1 cellular context compared by ENCODE assay signal in genomic region chr14:59483819-59484610, GRCh38.
A peak's percentile ranks its signal among the peaks of the same experiment; 100 is the strongest.
TF ChIP-seq lines count a peak whose summit lies in the region.

Gene JKAMP (plus strand): TSS chr14:59484517. CDS start chr14:59484590, 73 bp downstream.
Gene L3HYPDH (minus strand): TSS chr14:59484408. CDS start chr14:59484316, 92 bp downstream.

TF ChIP-seq in WTC11, 78 proteins besides CTCF, POLR2A, EP300 and RAD21 (continued from another document and continues in another):
- no peak; the same call in 1 of the 2 replicates for TF ChIP-seq PRDM15 (CRISPR knock-in tag; IDR thresholded peaks at IDR 0.05)
- TF ChIP-seq PRRX2 (CRISPR knock-in tag; IDR thresholded peaks at IDR 0.05) = no peak
- no peak for TF ChIP-seq NFYB (CRISPR knock-in tag; conservative IDR thresholded peaks at IDR 0.05; ENCODE audit: low read depth)
- TF ChIP-seq CREB1 (CRISPR knock-in tag; IDR thresholded peaks at IDR 0.05) = peak; percentile 83
- no peak for TF ChIP-seq ERG (CRISPR knock-in tag; IDR thresholded peaks at IDR 0.05)
- TF ChIP-seq SMAD4 (CRISPR knock-in tag; IDR thresholded peaks at IDR 0.05) = no peak
- peak; percentile 75 for TF ChIP-seq ZBTB21 (CRISPR knock-in tag; IDR thresholded peaks at IDR 0.05; ENCODE audit: borderline replicate concordance)
- peak; percentile 92 for TF ChIP-seq KAT7 (CRISPR knock-in tag; IDR thresholded peaks at IDR 0.05; ENCODE audit: borderline replicate concordance)
- peak; percentile 85 for TF ChIP-seq ZNF232 (CRISPR knock-in tag; IDR thresholded peaks at IDR 0.05)
- TF ChIP-seq HMGA2 (CRISPR knock-in tag; IDR thresholded peaks at IDR 0.05) = no peak
- TF ChIP-seq ZNF396 (CRISPR knock-in tag; IDR thresholded peaks at IDR 0.05; ENCODE audit: borderline replicate concordance) = no peak
- peak; percentile 95 for TF ChIP-seq FOXP4 (CRISPR knock-in tag; IDR thresholded peaks at IDR 0.05)
- TF ChIP-seq ZNF416 (CRISPR knock-in tag; IDR thresholded peaks at IDR 0.05) = no peak; the same call in 1 of the 2 replicates
- TF ChIP-seq SMAD3 (CRISPR knock-in tag; IDR thresholded peaks at IDR 0.05; ENCODE audit: borderline replicate concordance) = peak; percentile 18
- no peak for TF ChIP-seq NFATC4 (CRISPR knock-in tag; IDR thresholded peaks at IDR 0.05)
- TF ChIP-seq CBFB (CRISPR knock-in tag; IDR thresholded peaks at IDR 0.05; ENCODE audit: low read depth) = no peak
- TF ChIP-seq, protein P1, sequence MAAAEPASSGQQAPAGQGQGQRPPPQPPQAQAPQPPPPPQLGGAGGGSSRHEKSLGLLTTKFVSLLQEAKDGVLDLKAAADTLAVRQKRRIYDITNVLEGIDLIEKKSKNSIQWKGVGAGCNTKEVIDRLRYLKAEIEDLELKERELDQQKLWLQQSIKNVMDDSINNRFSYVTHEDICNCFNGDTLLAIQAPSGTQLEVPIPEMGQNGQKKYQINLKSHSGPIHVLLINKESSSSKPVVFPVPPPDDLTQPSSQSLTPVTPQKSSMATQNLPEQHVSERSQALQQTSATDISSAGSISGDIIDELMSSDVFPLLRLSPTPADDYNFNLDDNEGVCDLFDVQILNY (CRISPR knock-in tag; IDR thresholded peaks at IDR 0.05) = no peak; the same call in none of the 2 replicates
- peak; percentile 66; the same call in 1 of the 2 replicates for TF ChIP-seq ZNF263 (CRISPR knock-in tag; IDR thresholded peaks at IDR 0.05; ENCODE audit: low read depth)
- TF ChIP-seq JUN (CRISPR knock-in tag; IDR thresholded peaks at IDR 0.05) = no peak
- peak; percentile 91 for TF ChIP-seq ATF1 (CRISPR knock-in tag; IDR thresholded peaks at IDR 0.05)
- TF ChIP-seq, protein P2, sequence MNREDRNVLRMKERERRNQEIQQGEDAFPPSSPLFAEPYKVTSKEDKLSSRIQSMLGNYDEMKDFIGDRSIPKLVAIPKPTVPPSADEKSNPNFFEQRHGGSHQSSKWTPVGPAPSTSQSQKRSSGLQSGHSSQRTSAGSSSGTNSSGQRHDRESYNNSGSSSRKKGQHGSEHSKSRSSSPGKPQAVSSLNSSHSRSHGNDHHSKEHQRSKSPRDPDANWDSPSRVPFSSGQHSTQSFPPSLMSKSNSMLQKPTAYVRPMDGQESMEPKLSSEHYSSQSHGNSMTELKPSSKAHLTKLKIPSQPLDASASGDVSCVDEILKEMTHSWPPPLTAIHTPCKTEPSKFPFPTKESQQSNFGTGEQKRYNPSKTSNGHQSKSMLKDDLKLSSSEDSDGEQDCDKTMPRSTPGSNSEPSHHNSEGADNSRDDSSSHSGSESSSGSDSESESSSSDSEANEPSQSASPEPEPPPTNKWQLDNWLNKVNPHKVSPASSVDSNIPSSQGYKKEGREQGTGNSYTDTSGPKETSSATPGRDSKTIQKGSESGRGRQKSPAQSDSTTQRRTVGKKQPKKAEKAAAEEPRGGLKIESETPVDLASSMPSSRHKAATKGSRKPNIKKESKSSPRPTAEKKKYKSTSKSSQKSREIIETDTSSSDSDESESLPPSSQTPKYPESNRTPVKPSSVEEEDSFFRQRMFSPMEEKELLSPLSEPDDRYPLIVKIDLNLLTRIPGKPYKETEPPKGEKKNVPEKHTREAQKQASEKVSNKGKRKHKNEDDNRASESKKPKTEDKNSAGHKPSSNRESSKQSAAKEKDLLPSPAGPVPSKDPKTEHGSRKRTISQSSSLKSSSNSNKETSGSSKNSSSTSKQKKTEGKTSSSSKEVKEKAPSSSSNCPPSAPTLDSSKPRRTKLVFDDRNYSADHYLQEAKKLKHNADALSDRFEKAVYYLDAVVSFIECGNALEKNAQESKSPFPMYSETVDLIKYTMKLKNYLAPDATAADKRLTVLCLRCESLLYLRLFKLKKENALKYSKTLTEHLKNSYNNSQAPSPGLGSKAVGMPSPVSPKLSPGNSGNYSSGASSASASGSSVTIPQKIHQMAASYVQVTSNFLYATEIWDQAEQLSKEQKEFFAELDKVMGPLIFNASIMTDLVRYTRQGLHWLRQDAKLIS (CRISPR knock-in tag; IDR thresholded peaks at IDR 0.05; ENCODE audit: borderline replicate concordance) = no peak
- TF ChIP-seq STAT6 (CRISPR knock-in tag; conservative IDR thresholded peaks at IDR 0.05; ENCODE audit: low read depth) = no peak
- no peak for TF ChIP-seq ZNF138 (CRISPR knock-in tag; conservative IDR thresholded peaks at IDR 0.05)
- TF ChIP-seq ESRRA (CRISPR knock-in tag; IDR thresholded peaks at IDR 0.05; ENCODE audit: borderline replicate concordance) = peak; percentile 84; the same call in 1 of the 2 replicates
- TF ChIP-seq SOX15 (CRISPR knock-in tag; IDR thresholded peaks at IDR 0.05) = no peak
- TF ChIP-seq, protein P3, sequence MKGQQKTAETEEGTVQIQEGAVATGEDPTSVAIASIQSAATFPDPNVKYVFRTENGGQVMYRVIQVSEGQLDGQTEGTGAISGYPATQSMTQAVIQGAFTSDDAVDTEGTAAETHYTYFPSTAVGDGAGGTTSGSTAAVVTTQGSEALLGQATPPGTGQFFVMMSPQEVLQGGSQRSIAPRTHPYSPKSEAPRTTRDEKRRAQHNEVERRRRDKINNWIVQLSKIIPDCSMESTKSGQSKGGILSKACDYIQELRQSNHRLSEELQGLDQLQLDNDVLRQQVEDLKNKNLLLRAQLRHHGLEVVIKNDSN (CRISPR knock-in tag; IDR thresholded peaks at IDR 0.05) = peak; percentile 86
- TF ChIP-seq ZNF317 (CRISPR knock-in tag; IDR thresholded peaks at IDR 0.05; ENCODE audit: borderline replicate concordance, low read depth) = no peak
- TF ChIP-seq, protein P4, sequence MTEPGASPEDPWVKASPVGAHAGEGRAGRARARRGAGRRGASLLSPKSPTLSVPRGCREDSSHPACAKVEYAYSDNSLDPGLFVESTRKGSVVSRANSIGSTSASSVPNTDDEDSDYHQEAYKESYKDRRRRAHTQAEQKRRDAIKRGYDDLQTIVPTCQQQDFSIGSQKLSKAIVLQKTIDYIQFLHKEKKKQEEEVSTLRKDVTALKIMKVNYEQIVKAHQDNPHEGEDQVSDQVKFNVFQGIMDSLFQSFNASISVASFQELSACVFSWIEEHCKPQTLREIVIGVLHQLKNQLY (CRISPR knock-in tag; IDR thresholded peaks at IDR 0.05) = no peak
- no peak for TF ChIP-seq ZMAT4 (CRISPR knock-in tag; IDR thresholded peaks at IDR 0.05)
- peak; percentile 84 for TF ChIP-seq USF2 (CRISPR knock-in tag; IDR thresholded peaks at IDR 0.05)
- TF ChIP-seq, protein P5, sequence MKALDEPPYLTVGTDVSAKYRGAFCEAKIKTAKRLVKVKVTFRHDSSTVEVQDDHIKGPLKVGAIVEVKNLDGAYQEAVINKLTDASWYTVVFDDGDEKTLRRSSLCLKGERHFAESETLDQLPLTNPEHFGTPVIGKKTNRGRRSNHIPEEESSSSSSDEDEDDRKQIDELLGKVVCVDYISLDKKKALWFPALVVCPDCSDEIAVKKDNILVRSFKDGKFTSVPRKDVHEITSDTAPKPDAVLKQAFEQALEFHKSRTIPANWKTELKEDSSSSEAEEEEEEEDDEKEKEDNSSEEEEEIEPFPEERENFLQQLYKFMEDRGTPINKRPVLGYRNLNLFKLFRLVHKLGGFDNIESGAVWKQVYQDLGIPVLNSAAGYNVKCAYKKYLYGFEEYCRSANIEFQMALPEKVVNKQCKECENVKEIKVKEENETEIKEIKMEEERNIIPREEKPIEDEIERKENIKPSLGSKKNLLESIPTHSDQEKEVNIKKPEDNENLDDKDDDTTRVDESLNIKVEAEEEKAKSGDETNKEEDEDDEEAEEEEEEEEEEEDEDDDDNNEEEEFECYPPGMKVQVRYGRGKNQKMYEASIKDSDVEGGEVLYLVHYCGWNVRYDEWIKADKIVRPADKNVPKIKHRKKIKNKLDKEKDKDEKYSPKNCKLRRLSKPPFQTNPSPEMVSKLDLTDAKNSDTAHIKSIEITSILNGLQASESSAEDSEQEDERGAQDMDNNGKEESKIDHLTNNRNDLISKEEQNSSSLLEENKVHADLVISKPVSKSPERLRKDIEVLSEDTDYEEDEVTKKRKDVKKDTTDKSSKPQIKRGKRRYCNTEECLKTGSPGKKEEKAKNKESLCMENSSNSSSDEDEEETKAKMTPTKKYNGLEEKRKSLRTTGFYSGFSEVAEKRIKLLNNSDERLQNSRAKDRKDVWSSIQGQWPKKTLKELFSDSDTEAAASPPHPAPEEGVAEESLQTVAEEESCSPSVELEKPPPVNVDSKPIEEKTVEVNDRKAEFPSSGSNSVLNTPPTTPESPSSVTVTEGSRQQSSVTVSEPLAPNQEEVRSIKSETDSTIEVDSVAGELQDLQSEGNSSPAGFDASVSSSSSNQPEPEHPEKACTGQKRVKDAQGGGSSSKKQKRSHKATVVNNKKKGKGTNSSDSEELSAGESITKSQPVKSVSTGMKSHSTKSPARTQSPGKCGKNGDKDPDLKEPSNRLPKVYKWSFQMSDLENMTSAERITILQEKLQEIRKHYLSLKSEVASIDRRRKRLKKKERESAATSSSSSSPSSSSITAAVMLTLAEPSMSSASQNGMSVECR (CRISPR knock-in tag; IDR thresholded peaks at IDR 0.05; ENCODE audit: borderline replicate concordance) = peak; percentile 45; the same call in 1 of the 2 replicates
- TF ChIP-seq GABPB1 (CRISPR knock-in tag; IDR thresholded peaks at IDR 0.05) = no peak
- peak; percentile 99 for TF ChIP-seq MAX (CRISPR knock-in tag; IDR thresholded peaks at IDR 0.05)
